1 cellular context compared by ENCODE assay signal in genomic region chr1:32998997-32999396, GRCh38.
TF ChIP-seq lines count a peak whose summit lies in the region.

No MANE protein-coding gene starts in this region.

TF ChIP-seq in IMR-90, 13 proteins besides CTCF, POLR2A, EP300 and RAD21 (continued from another document):
- no peak for TF ChIP-seq ELK1 (IDR thresholded peaks at IDR 0.05; ENCODE audit: borderline replicate concordance, low read depth, low read length)
- no peak for TF ChIP-seq MAFK (IDR thresholded peaks at IDR 0.05; ENCODE audit: low read depth, low read length)
- TF ChIP-seq BHLHE40 (IDR thresholded peaks at IDR 0.05; ENCODE audit: low read depth, low read length): no peak
- TF ChIP-seq RCOR1 (IDR thresholded peaks at IDR 0.05; ENCODE audit: insufficient replicate concordance, low read length): no peak
- TF ChIP-seq MXI1 (IDR thresholded peaks at IDR 0.05; ENCODE audit: borderline replicate concordance, low read depth, low read length): no peak
